14 cellular contexts compared by ENCODE assay signal in the genomic region with DNA sequence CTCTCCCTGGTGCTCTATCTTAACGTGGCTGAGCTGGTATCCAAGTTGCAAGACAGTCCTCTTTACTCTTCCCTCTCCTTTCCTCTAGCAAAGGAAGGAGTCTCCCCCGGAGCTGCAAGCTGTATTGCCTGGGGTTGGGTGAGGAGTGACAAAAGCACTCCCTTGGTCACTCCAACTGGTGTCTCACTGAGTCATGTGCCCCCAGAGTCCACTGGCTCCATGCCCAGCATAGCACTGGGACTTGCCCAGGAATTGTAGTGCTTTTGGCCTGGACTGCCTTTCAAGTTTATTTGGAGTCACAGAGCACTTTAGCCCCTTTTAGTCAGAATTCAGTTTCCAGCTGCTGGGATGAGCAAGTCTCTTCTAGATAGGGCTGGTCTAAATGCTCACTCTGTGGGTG.
A peak's percentile ranks its signal among the peaks of the same experiment; 100 is the strongest.
DNase-seq lines count a peak whose midpoint lies in the region; ATAC-seq and TF ChIP-seq lines count a peak whose summit lies in the region.
"Had no signal": no experiment of that assay in that cellular context is flagged by ENCODE, and none has a peak within 500 bp of the region (broad histone marks: within the 10 kb centered on the region; RNA-seq: fewer than 3 reads in every experiment).

No MANE protein-coding gene starts in this region.

- H3K4me1 ChIP-seq in SK-N-SH (ENCODE audit: control insufficient read depth in 1 of 2, insufficient read depth in 2 of 2, low read depth in 1 of 2, low read length in 1 of 2) (peaks cover 0 to 8% of the 10 kb centered on the region in 2 experiments; a peak in 2 of 4 replicates), MM.1S (ENCODE audit: low read length) (no peaks in the 10 kb centered on the region)

- CTCF ChIA-PET in SK-N-SH (lab: Yijun Ruan, JAX): no interaction called here

- H4K20me1 ChIP-seq in SK-N-SH (ENCODE audit: insufficient read depth): no peaks in the 10 kb centered on the region
- H4K20me1 ChIP-seq in MM.1S (ENCODE audit: insufficient read depth, low read length): no peaks in the 10 kb centered on the region

- H3K36me3 Mint-ChIP-seq in type B pancreatic cell: no peaks in the 10 kb centered on the region
- H3K36me3 Mint-ChIP-seq: activated naive CD4-positive, alpha-beta T cell treated with anti-CD3 and anti-CD28 coated beads, Interleukin-2, amount 50 U/mL, for 72 hours had no signal

- peaks cover 3% of the 10 kb centered on the region for H3K27me3 Mint-ChIP-seq in type B pancreatic cell

- H3K79me2 ChIP-seq in SK-N-SH (ENCODE audit: insufficient read depth) (no peaks in the 10 kb centered on the region), MM.1S (ENCODE audit: low read length) (no peaks in the 10 kb centered on the region)

- H3K9me3 ChIP-seq in SK-N-SH (peaks cover 3% of the 10 kb centered on the region; the same call in 1 of the 2 replicates), MM.1S (replicated peaks; ENCODE audit: insufficient read depth, low read length) (no peaks in the 10 kb centered on the region)

- no peak for TF ChIP-seq CTCF in SK-N-SH (IDR thresholded peaks at IDR 0.05)
- TF ChIP-seq CTCF in type B pancreatic cell (conservative IDR thresholded peaks at IDR 0.05): no peak
- no peak for TF ChIP-seq CTCF in MM.1S (IDR thresholded peaks at IDR 0.05; ENCODE audit: low read length)

- no peak for TF ChIP-seq RAD21 in SK-N-SH (IDR thresholded peaks at IDR 0.05; ENCODE audit: low read length)

- DNase-seq in H4 (ENCODE audit: low spot score) (peak; percentile 65), SK-N-SH (no peak), fibroblast of the conjunctiva (ENCODE audit: low read depth) (peak; percentile 53), renal cortical epithelial cell (ENCODE audit: low read depth) (peak; percentile 75), cerebellar nuclear complex (lab: John Stamatoyannopoulos, UW) (no peak), type B pancreatic cell (ENCODE audit: extremely low spot score, unreplicated experiment) (no peak), MM.1S (no peak)
- DNase-seq: activated CD4-positive, alpha-beta memory T cell treated with anti-CD3 and anti-CD28 coated beads, Interleukin-2, amount 10 ng/mL, durations not matched to agents 7 days and 5 days; endodermal cell; NCI-H69 had no signal

- H3K9me3 Mint-ChIP-seq in type B pancreatic cell: no peaks in the 10 kb centered on the region
- H3K9me3 Mint-ChIP-seq: activated CD4-positive, alpha-beta memory T cell treated with anti-CD3 and anti-CD28 coated beads, Interleukin-2, amount 10 ng/mL, durations not matched to agents 7 days and 5 days; activated naive CD4-positive, alpha-beta T cell treated with anti-CD3 and anti-CD28 coated beads, Interleukin-2, amount 50 U/mL, for 72 hours; endodermal cell; neural crest cell had no signal

- H3K9me2 ChIP-seq in SK-N-SH (no peaks in the 10 kb centered on the region), MM.1S (replicated peaks; ENCODE audit: insufficient read depth, low read length) (no peaks in the 10 kb centered on the region)

- WGBS in SK-N-SH (ENCODE audit: low lambda C conversion rate): 12% methylated on average over 2 of the region's 2 CpGs

- no peaks in the 10 kb centered on the region for H3K36me3 ChIP-seq in SK-N-SH (replicated peaks in 1 of 2; ENCODE audit: control insufficient read depth in 1 of 2, insufficient read depth in 2 of 2, low read length in 1 of 2)
- no peaks in the 10 kb centered on the region for H3K36me3 ChIP-seq in MM.1S (replicated peaks; ENCODE audit: insufficient read depth, low read length)

- H3K4me3 Mint-ChIP-seq in type B pancreatic cell: no peak overlapping the region
- H3K4me3 Mint-ChIP-seq: activated CD4-positive, alpha-beta memory T cell treated with anti-CD3 and anti-CD28 coated beads, Interleukin-2, amount 10 ng/mL, durations not matched to agents 7 days and 5 days; endodermal cell; neural crest cell had no signal

- ATAC-seq in HG02588 (IDR thresholded peaks at IDR 0.05; ENCODE audit: unreplicated experiment): no peak
- ATAC-seq: activated naive CD4-positive, alpha-beta T cell treated with anti-CD3 and anti-CD28 coated beads, Interleukin-2, amount 50 U/mL, for 72 hours; GM12878 had no signal

- peak in 1 of 2 experiments; percentile 29; a peak in 1 of 4 replicates for TF ChIP-seq EP300 in SK-N-SH (IDR thresholded peaks at IDR 0.05; ENCODE audit: borderline replicate concordance in 1 of 2, low read depth in 1 of 2, low read length in 1 of 2)

- POLR2A ChIA-PET in SK-N-SH (lab: Yijun Ruan, JAX): no interaction called here

- H3K27me3 ChIP-seq in SK-N-SH (ENCODE audit: insufficient read depth) (no peaks in the 10 kb centered on the region), MM.1S (replicated peaks; ENCODE audit: insufficient read depth, low read length) (no peaks in the 10 kb centered on the region)

- H3F3A ChIP-seq in SK-N-SH (replicated peaks; ENCODE audit: insufficient read depth) (peaks cover 18% of the 10 kb centered on the region), MM.1S (ENCODE audit: insufficient read depth, low read length) (no peaks in the 10 kb centered on the region)

- no peak overlapping the region for H3K27ac Mint-ChIP-seq in type B pancreatic cell
- H3K27ac Mint-ChIP-seq: activated CD4-positive, alpha-beta memory T cell treated with anti-CD3 and anti-CD28 coated beads, Interleukin-2, amount 10 ng/mL, durations not matched to agents 7 days and 5 days; activated naive CD4-positive, alpha-beta T cell treated with anti-CD3 and anti-CD28 coated beads, Interleukin-2, amount 50 U/mL, for 72 hours; endodermal cell had no signal

- H2AFZ ChIP-seq in SK-N-SH (ENCODE audit: low read depth) (peak overlapping the region; percentile 30; the same call in 1 of the 2 replicates), MM.1S (ENCODE audit: low read length) (no peak overlapping the region)

- H3K9ac ChIP-seq in SK-N-SH (0 out of 2 replicates have a peak overlapping the region, but pooled peaks have one; percentile 10), MM.1S (ENCODE audit: low read length) (no peak overlapping the region)

- peak overlapping the region in 1 of 2 experiments; percentile 67; a peak in 2 of 4 replicates for H3K27ac ChIP-seq in SK-N-SH (ENCODE audit: low read depth in 2 of 2, low read length in 1 of 2)
- H3K27ac ChIP-seq in MM.1S (ENCODE audit: low read length): no peak overlapping the region

- H3K4me2 ChIP-seq in SK-N-SH: 0 out of 2 replicates have a peak overlapping the region, but pooled peaks have one; percentile 25
- no peak overlapping the region for H3K4me2 ChIP-seq in MM.1S (ENCODE audit: low read depth, low read length)

- H3K4me3 ChIP-seq in SK-N-SH (ENCODE audit: low read depth in 2 of 2, low read length in 1 of 2) (no peak overlapping the region), MM.1S (ENCODE audit: low read length) (no peak overlapping the region)
- H3K4me3 ChIP-seq: GM12878 had no signal

- H3K4me1 Mint-ChIP-seq in type B pancreatic cell (ENCODE audit: unreplicated experiment): no peaks in the 10 kb centered on the region
- H3K4me1 Mint-ChIP-seq: activated CD4-positive, alpha-beta memory T cell treated with anti-CD3 and anti-CD28 coated beads, Interleukin-2, amount 10 ng/mL, durations not matched to agents 7 days and 5 days; endodermal cell; neural crest cell had no signal

TF ChIP-seq in SK-N-SH, 30 proteins besides CTCF, POLR2A, EP300 and RAD21 (continues in another document):
- TF ChIP-seq, protein P1, sequence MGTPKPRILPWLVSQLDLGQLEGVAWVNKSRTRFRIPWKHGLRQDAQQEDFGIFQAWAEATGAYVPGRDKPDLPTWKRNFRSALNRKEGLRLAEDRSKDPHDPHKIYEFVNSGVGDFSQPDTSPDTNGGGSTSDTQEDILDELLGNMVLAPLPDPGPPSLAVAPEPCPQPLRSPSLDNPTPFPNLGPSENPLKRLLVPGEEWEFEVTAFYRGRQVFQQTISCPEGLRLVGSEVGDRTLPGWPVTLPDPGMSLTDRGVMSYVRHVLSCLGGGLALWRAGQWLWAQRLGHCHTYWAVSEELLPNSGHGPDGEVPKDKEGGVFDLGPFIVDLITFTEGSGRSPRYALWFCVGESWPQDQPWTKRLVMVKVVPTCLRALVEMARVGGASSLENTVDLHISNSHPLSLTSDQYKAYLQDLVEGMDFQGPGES (IDR thresholded peaks at IDR 0.05; ENCODE audit: low read depth, low read length): no peak
- no peak for TF ChIP-seq YY1 (IDR thresholded peaks at IDR 0.05; ENCODE audit: low read depth)
- no peak for TF ChIP-seq CHD2 (IDR thresholded peaks at IDR 0.05; ENCODE audit: low read length, partially characterized antibody)
- TF ChIP-seq, protein P2, sequence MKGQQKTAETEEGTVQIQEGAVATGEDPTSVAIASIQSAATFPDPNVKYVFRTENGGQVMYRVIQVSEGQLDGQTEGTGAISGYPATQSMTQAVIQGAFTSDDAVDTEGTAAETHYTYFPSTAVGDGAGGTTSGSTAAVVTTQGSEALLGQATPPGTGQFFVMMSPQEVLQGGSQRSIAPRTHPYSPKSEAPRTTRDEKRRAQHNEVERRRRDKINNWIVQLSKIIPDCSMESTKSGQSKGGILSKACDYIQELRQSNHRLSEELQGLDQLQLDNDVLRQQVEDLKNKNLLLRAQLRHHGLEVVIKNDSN (IDR thresholded peaks at IDR 0.05; ENCODE audit: borderline replicate concordance, low read depth): peak; percentile 47; the same call in 1 of the 2 replicates
- TF ChIP-seq JUND (IDR thresholded peaks at IDR 0.05): peak; percentile 26; the same call in 1 of the 2 replicates
- no peak for TF ChIP-seq GABPA (IDR thresholded peaks at IDR 0.05; ENCODE audit: low read depth)
- TF ChIP-seq, protein P3, sequence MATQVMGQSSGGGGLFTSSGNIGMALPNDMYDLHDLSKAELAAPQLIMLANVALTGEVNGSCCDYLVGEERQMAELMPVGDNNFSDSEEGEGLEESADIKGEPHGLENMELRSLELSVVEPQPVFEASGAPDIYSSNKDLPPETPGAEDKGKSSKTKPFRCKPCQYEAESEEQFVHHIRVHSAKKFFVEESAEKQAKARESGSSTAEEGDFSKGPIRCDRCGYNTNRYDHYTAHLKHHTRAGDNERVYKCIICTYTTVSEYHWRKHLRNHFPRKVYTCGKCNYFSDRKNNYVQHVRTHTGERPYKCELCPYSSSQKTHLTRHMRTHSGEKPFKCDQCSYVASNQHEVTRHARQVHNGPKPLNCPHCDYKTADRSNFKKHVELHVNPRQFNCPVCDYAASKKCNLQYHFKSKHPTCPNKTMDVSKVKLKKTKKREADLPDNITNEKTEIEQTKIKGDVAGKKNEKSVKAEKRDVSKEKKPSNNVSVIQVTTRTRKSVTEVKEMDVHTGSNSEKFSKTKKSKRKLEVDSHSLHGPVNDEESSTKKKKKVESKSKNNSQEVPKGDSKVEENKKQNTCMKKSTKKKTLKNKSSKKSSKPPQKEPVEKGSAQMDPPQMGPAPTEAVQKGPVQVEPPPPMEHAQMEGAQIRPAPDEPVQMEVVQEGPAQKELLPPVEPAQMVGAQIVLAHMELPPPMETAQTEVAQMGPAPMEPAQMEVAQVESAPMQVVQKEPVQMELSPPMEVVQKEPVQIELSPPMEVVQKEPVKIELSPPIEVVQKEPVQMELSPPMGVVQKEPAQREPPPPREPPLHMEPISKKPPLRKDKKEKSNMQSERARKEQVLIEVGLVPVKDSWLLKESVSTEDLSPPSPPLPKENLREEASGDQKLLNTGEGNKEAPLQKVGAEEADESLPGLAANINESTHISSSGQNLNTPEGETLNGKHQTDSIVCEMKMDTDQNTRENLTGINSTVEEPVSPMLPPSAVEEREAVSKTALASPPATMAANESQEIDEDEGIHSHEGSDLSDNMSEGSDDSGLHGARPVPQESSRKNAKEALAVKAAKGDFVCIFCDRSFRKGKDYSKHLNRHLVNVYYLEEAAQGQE (IDR thresholded peaks at IDR 0.05; ENCODE audit: low read depth, low read length): no peak

Comparison
In these comparisons a context has a peak if more than half of its experiments do, and no peak if none do; other contexts are left out.
1. DNase-seq: peak in H4 (single experiment), fibroblast of the conjunctiva (single experiment) and renal cortical epithelial cell (single experiment); none in SK-N-SH (single experiment), cerebellar nuclear complex (0 of 2), type B pancreatic cell (single experiment) and MM.1S (single experiment).